In the genomic region with DNA sequence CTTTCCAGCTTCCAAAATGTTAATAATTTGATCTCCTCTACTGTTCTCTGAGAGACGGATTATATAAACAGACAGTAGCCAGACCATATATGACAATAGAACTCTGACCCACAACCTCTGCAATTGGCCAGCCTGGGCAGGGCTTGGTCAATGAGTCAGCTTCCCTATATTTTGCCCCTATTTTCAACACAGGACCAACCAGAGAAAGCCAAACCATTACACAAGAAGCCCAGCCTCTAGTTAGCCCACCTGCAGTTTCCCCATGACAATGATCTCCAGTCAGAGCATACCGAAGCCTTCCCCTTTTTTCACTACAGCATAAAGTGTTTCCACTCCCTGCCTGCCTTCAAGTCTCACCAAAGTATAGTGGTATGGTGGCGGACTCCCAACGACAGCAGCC, we compare ENCODE assay signal across 18 cellular contexts. TPM values are rescaled to one million over a fixed set of nuclear protein-coding genes. Genes with fewer than 3 reads are reported as not detected.
DNase-seq lines count a peak whose midpoint lies in the region; TF ChIP-seq lines count a peak whose summit lies in the region.
"Had no signal": no experiment of that assay in that cellular context is flagged by ENCODE, and none has a peak within 500 bp of the region (broad histone marks: within the 10 kb centered on the region; RNA-seq: fewer than 3 reads in every experiment).

No MANE protein-coding gene starts in this region.

- no peaks in the 10 kb centered on the region for H3K4me1 ChIP-seq in esophagus muscularis mucosa
- H3K4me1 ChIP-seq: colonic mucosa, parathyroid adenoma, testis had no signal

- intact Hi-C loops in esophagus muscularis mucosa (cut with DNase I): no loop called here

- H3K36me3 ChIP-seq in brain microvascular endothelial cell (replicated peaks) (no peaks in the 10 kb centered on the region), esophagus muscularis mucosa (no peaks in the 10 kb centered on the region)
- H3K36me3 ChIP-seq: colonic mucosa had no signal

- H3K4me3 ChIP-seq in brain microvascular endothelial cell (ENCODE audit: low read depth, low read length) (no peak overlapping the region), esophagus muscularis mucosa (no peak overlapping the region)
- H3K4me3 ChIP-seq: colonic mucosa, skin epidermis, testis had no signal

- DNase-seq in HT1080 (ENCODE audit: low read depth) (peak; percentile 44), NOMO-1 treated with dmso at 0.1 percent for 144 hours (lab: John Stamatoyannopoulos, UW; ENCODE audit: unreplicated experiment) (peak; percentile 80), brain microvascular endothelial cell (peak; percentile 23), lung microvascular endothelial cell (ENCODE audit: low read depth in 2 of 2) (peak; percentile 23 to 30), amygdala (lab: John Stamatoyannopoulos, UW) (no peak), DMS79 (lab: John Stamatoyannopoulos, UW) (no peak), esophagus muscularis mucosa (ENCODE audit: extremely low spot score) (no peak), DMS153 treated with DMSO at 0.1 percent for 48 hours (lab: John Stamatoyannopoulos, UW; ENCODE audit: unreplicated experiment) (no peak)
- DNase-seq: activated CD4-positive, CD25-positive, alpha-beta regulatory T cell treated with anti-CD3 and anti-CD28 coated beads, Interleukin-2, amount 50 U/mL, for 72 hours; activated gamma-delta T cell; colonic mucosa; NCI-H1092 treated with DMSO at 0.1 percent for 48 hours; NCI-H2107; NCI-H526; stimulated activated CD4-positive, alpha-beta T cell treated with anti-CD3 and anti-CD28 coated beads, Interleukin-4, amount 100 ng/mL, for 4 hours; testis had no signal

- 64% methylated on average over 4 of the region's 4 CpGs for WGBS in esophagus muscularis mucosa

- H3K27ac ChIP-seq in brain microvascular endothelial cell: no peak overlapping the region
- H3K27ac ChIP-seq in esophagus muscularis mucosa (replicated peaks in 1 of 4): no peak overlapping the region
- H3K27ac ChIP-seq: colonic mucosa, parathyroid adenoma, skin epidermis, testis had no signal

- TF ChIP-seq POLR2A in esophagus muscularis mucosa (IDR thresholded peaks at IDR 0.05; ENCODE audit: low read depth): no peak

- TF ChIP-seq EP300 in esophagus muscularis mucosa (IDR thresholded peaks at IDR 0.05): no peak

- H3K9me3 ChIP-seq in esophagus muscularis mucosa: no peaks in the 10 kb centered on the region
- H3K9me3 ChIP-seq: colonic mucosa, testis had no signal

- TF ChIP-seq CTCF in brain microvascular endothelial cell (IDR thresholded peaks at IDR 0.05; ENCODE audit: low read depth, low read length, missing control alignments): no peak
- TF ChIP-seq CTCF in esophagus muscularis mucosa (IDR thresholded peaks at IDR 0.05): no peak

- H3K27me3 ChIP-seq in brain microvascular endothelial cell (replicated peaks) (no peaks in the 10 kb centered on the region), esophagus muscularis mucosa (no peaks in the 10 kb centered on the region)
- H3K27me3 ChIP-seq: colonic mucosa, testis had no signal

- in situ Hi-C loops in brain microvascular endothelial cell (cut with HindIII; ENCODE audit: low pct_ligation_motif_present, low sequenced_read_pairs): no loop called here

RNA-seq across cellular contexts. Expression of gene EXD2, which starts 7.6 kb away (rescaled TPM):
- total RNA-seq in HT1080 (2014; rRNA removed; shearing (Covaris generic)): 11.1 and 13.5 TPM in 2 replicates
- polyA plus RNA-seq in HT1080 (2015; cell fraction: cytosol; rRNA removed): 12.2 and 15.8 TPM in 2 replicates
- 32.1 and 36.5 TPM in 2 replicates for polyA plus RNA-seq in HT1080 (2015; cell fraction: nucleus; rRNA removed)
- total RNA-seq in lung microvascular endothelial cell (16.8 and 21.0 TPM in 2 replicates), esophagus muscularis mucosa (10 to 100 TPM; 19.7 to 34.2 (median 28.0) TPM)

RNA-seq across cellular contexts. Expression of gene DCAF5, which starts 30.8 kb away (rescaled TPM):
- 7.7 and 9.5 TPM in 2 replicates for total RNA-seq in HT1080 (2014; rRNA removed; shearing (Covaris generic))
- polyA plus RNA-seq in HT1080 (2015; cell fraction: cytosol; rRNA removed): 11.5 and 14.9 TPM in 2 replicates
- polyA plus RNA-seq in HT1080 (2015; cell fraction: nucleus; rRNA removed): 37.7 and 43.8 TPM in 2 replicates
- 8.5 and 11.5 TPM in 2 replicates for total RNA-seq in lung microvascular endothelial cell
- 10 to 100 TPM; 37.4 to 67.1 (median 46.4) TPM for total RNA-seq in esophagus muscularis mucosa

Comparison
In these comparisons a context has a peak if more than half of its experiments do, and no peak if none do; other contexts are left out.
1. DNase-seq: peak in HT1080 (single experiment), NOMO-1 treated with dmso at 0.1 percent for 144 hours (single experiment), brain microvascular endothelial cell (single experiment) and lung microvascular endothelial cell (2 of 2); none in amygdala (0 of 56), DMS79 (single experiment), esophagus muscularis mucosa (single experiment) and DMS153 treated with DMSO at 0.1 percent for 48 hours (single experiment).